19 cellular contexts compared by ENCODE assay signal in genomic region chr2:20567926-20568179, GRCh38.
A peak's percentile ranks its signal among the peaks of the same experiment; 100 is the strongest.
DNase-seq lines count a peak whose midpoint lies in the region; ATAC-seq and TF ChIP-seq lines count a peak whose summit lies in the region.
"Had no signal": no experiment of that assay in that cellular context is flagged by ENCODE, and none has a peak within 500 bp of the region (broad histone marks: within the 10 kb centered on the region; RNA-seq: fewer than 3 reads in every experiment).

No MANE protein-coding gene starts in this region.

- H3K27ac ChIP-seq in right atrium auricular region (peak overlapping the region; percentile 71 to 78), endodermal cell (ENCODE audit: low read depth, low read length) (peak overlapping the region; percentile 98), vagina (peak overlapping the region; percentile 61)
- H3K27ac ChIP-seq: C4-2B, colonic mucosa, SK-N-MC had no signal

- DNase-seq in right atrium auricular region (ENCODE audit: low spot score) (no peak), left cardiac atrium (no peak), endodermal cell (no peak), neural crest cell (ENCODE audit: low read depth, low spot score) (no peak), vagina (ENCODE audit: extremely low spot score in 2 of 2) (no peak), HK-2 (ENCODE audit: unreplicated experiment) (no peak), NCI-H82 (lab: John Stamatoyannopoulos, UW) (no peak)
- DNase-seq in activated CD4-positive, alpha-beta T cell treated with anti-CD3 and anti-CD28 coated beads, Interleukin-2, amount 50 U/mL, for 1 hour, result no peak
- DNase-seq: colonic mucosa; GF-D8; NCI-H1694 treated with DMSO at 0.1 percent for 48 hours; NCI-H2227 treated with DMSO at 0.1 percent for 48 hours; PC-9; stimulated activated CD4-positive, alpha-beta T cell treated with anti-CD3 and anti-CD28 coated beads, Interleukin-2, amount 100 ng/mL, for 24 hours had no signal

- WGBS in endodermal cell (ENCODE audit: insufficient coverage in 1 of 2, insufficient read length in 1 of 2), 2 experiments, result 69% methylated on average over 2 of the region's 2 CpGs; no CpG with 5 or more reads in 1 of the 2 experiments

- no peaks in the 10 kb centered on the region for H3K9me3 Mint-ChIP-seq in endodermal cell
- H3K9me3 Mint-ChIP-seq in neural crest cell, result no peaks in the 10 kb centered on the region
- H3K9me3 Mint-ChIP-seq: stimulated activated naive CD8-positive, alpha-beta T cell treated with anti-CD3 and anti-CD28 coated beads, Interleukin-15, Interleukin-2, amounts not matched to agents 100 ng/mL and 50 ng/mL, for 24 hours had no signal

- H3K4me3 Mint-ChIP-seq in endodermal cell, result no peak overlapping the region
- peak overlapping the region; percentile 11 for H3K4me3 Mint-ChIP-seq in neural crest cell
- H3K4me3 Mint-ChIP-seq: activated naive CD8-positive, alpha-beta T cell; stimulated activated naive CD8-positive, alpha-beta T cell treated with anti-CD3 and anti-CD28 coated beads, Interleukin-15, Interleukin-2, amounts not matched to agents 100 ng/mL and 50 ng/mL, for 24 hours had no signal

- H3K4me1 ChIP-seq in right atrium auricular region (peaks cover 0 to 55% of the 10 kb centered on the region in 2 donors), endodermal cell (ENCODE audit: control insufficient read depth, insufficient read depth, low read length) (no peaks in the 10 kb centered on the region), vagina (peaks cover 35% of the 10 kb centered on the region)
- H3K4me1 ChIP-seq: A549, colonic mucosa had no signal

- H3K4me1 Mint-ChIP-seq in endodermal cell (peaks cover 16% of the 10 kb centered on the region), neural crest cell (peaks cover 76% of the 10 kb centered on the region)

- intact Hi-C loops in left cardiac atrium (cut with DNase I) (no loop called here), vagina (cut with DNase I) (no loop called here)

- H3K9me3 ChIP-seq in right atrium auricular region (no peaks in the 10 kb centered on the region), endodermal cell (ENCODE audit: control insufficient read depth, low read length) (no peaks in the 10 kb centered on the region), vagina (no peaks in the 10 kb centered on the region)
- H3K9me3 ChIP-seq: A549, colonic mucosa had no signal

- H3K27me3 Mint-ChIP-seq in endodermal cell (ENCODE audit: insufficient read depth), result no peaks in the 10 kb centered on the region
- H3K27me3 Mint-ChIP-seq in neural crest cell (ENCODE audit: low read depth), result no peaks in the 10 kb centered on the region
- H3K27me3 Mint-ChIP-seq: activated naive CD8-positive, alpha-beta T cell; stimulated activated naive CD8-positive, alpha-beta T cell treated with anti-CD3 and anti-CD28 coated beads, Interleukin-15, Interleukin-2, amounts not matched to agents 100 ng/mL and 50 ng/mL, for 24 hours had no signal

- H3K9ac ChIP-seq in endodermal cell (ENCODE audit: extremely low read depth, low read length, poor library complexity, severe bottlenecking), result no peak overlapping the region

- H3K4me3 ChIP-seq in right atrium auricular region (no peak overlapping the region), endodermal cell (ENCODE audit: low read length) (no peak overlapping the region), vagina (no peak overlapping the region)
- H3K4me3 ChIP-seq: A549, colonic mucosa, PC-9, SK-N-MC had no signal

- H3K27ac Mint-ChIP-seq in endodermal cell, result peak overlapping the region; percentile 82
- no peak overlapping the region for H3K27ac Mint-ChIP-seq in neural crest cell (ENCODE audit: unreplicated experiment)
- H3K27ac Mint-ChIP-seq: activated naive CD8-positive, alpha-beta T cell; stimulated activated naive CD8-positive, alpha-beta T cell treated with anti-CD3 and anti-CD28 coated beads, Interleukin-15, Interleukin-2, amounts not matched to agents 100 ng/mL and 50 ng/mL, for 24 hours had no signal

- no peaks in the 10 kb centered on the region for H3K27me3 ChIP-seq in right atrium auricular region
- H3K27me3 ChIP-seq in endodermal cell (ENCODE audit: control insufficient read depth, insufficient read depth, low read length, poor library complexity, severe bottlenecking), result no peaks in the 10 kb centered on the region
- no peaks in the 10 kb centered on the region for H3K27me3 ChIP-seq in vagina
- H3K27me3 ChIP-seq: colonic mucosa had no signal

- TF ChIP-seq CTCF in right atrium auricular region (IDR thresholded peaks at IDR 0.05) (no peak), endodermal cell (conservative IDR thresholded peaks at IDR 0.05) (no peak), neural crest cell (conservative IDR thresholded peaks at IDR 0.05) (no peak), vagina (IDR thresholded peaks at IDR 0.05) (no peak)

- no peak for ATAC-seq in left cardiac atrium

- no peak for TF ChIP-seq POLR2A in vagina (IDR thresholded peaks at IDR 0.05)

- H3K36me3 Mint-ChIP-seq in endodermal cell (ENCODE audit: low read depth), result no peaks in the 10 kb centered on the region
- H3K36me3 Mint-ChIP-seq in neural crest cell (ENCODE audit: low read depth), result no peaks in the 10 kb centered on the region
- H3K36me3 Mint-ChIP-seq: activated naive CD8-positive, alpha-beta T cell had no signal

- H3K36me3 ChIP-seq in right atrium auricular region (no peaks in the 10 kb centered on the region), endodermal cell (ENCODE audit: control insufficient read depth, insufficient read depth, low read length) (no peaks in the 10 kb centered on the region), vagina (no peaks in the 10 kb centered on the region)
- H3K36me3 ChIP-seq: colonic mucosa had no signal
